8 cellular contexts compared by ENCODE assay signal in genomic region chr12:54220092-54220557, GRCh38. TPM values are rescaled to one million over a fixed set of nuclear protein-coding genes. Genes with fewer than 3 reads are reported as not detected.
DNase-seq lines count a peak whose midpoint lies in the region; ATAC-seq, FAIRE-seq and TF ChIP-seq lines count a peak whose summit lies in the region.

No MANE protein-coding gene starts in this region.

- H3K9me3 ChIP-seq in PC-9 (ENCODE audit: insufficient read depth, low read depth) (no peaks in the 10 kb centered on the region), neuronal stem cell (replicated peaks in 1 of 2; ENCODE audit: control insufficient read depth in 2 of 2, insufficient read depth in 1 of 2, low read depth in 1 of 2, low read length in 2 of 2) (peaks cover 0 to 1% of the 10 kb centered on the region in 2 donors)

- H3K4me1 ChIP-seq in PC-9 (replicated peaks; ENCODE audit: insufficient read depth): peaks cover 9% of the 10 kb centered on the region
- H3K4me1 ChIP-seq in neuronal stem cell (ENCODE audit: control insufficient read depth in 2 of 2, insufficient read depth in 1 of 2, low read depth in 1 of 2, low read length in 2 of 2): peaks cover 10 to 14% of the 10 kb centered on the region in 2 donors

- H2AFZ ChIP-seq in PC-9 (no peak overlapping the region), neuronal stem cell (ENCODE audit: low read length) (peak overlapping the region; percentile 39)

- H3K79me1 ChIP-seq in neuronal stem cell (ENCODE audit: low read depth, low read length): no peaks in the 10 kb centered on the region

- H4K8ac ChIP-seq in neuronal stem cell (ENCODE audit: low read depth, low read length): no peak overlapping the region

- no peak overlapping the region for H3K18ac ChIP-seq in neuronal stem cell (ENCODE audit: low read length)

- DNase-seq in PC-9: peak; percentile 67 to 74
- DNase-seq in activated T-cell treated with anti-CD3 and anti-CD28 coated beads, Interleukin-2, amount 50 U/mL, for 4 hours: peak; percentile 51
- peak; percentile 86 for DNase-seq in fibroblast of mammary gland (ENCODE audit: low read depth)
- DNase-seq in neuronal stem cell (ENCODE audit: low spot score): peak; percentile 83
- DNase-seq in urothelium cell line (ENCODE audit: low spot score): peak; percentile 65

- H3K9ac ChIP-seq in neuronal stem cell (ENCODE audit: low read depth, low read length, poor library complexity): no peak overlapping the region

- H3K4me3 ChIP-seq in PC-9 (no peak overlapping the region), fibroblast of mammary gland (ENCODE audit: control insufficient read depth, low read depth, low read length) (no peak overlapping the region), neuronal stem cell (ENCODE audit: low read length in 2 of 2) (no peak overlapping the region)

- peaks cover 2% of the 10 kb centered on the region for H3K27me3 Mint-ChIP-seq in activated T-cell treated with anti-CD3 and anti-CD28 coated beads, Interleukin-2, amount 50 U/mL, for 4 hours (ENCODE audit: low read depth)

- H3K79me2 ChIP-seq in PC-9 (ENCODE audit: low read depth): no peaks in the 10 kb centered on the region

- TF ChIP-seq RAD21 in Ishikawa (IDR thresholded peaks at IDR 0.05; ENCODE audit: low read depth): peak; percentile 78

- no peak overlapping the region for H3K4me3 Mint-ChIP-seq in activated T-cell treated with anti-CD3 and anti-CD28 coated beads, Interleukin-2, amount 50 U/mL, for 4 hours

- TF ChIP-seq EP300 in Ishikawa (IDR thresholded peaks at IDR 0.05; ENCODE audit: borderline replicate concordance): no peak

- H2BK120ac ChIP-seq in neuronal stem cell (ENCODE audit: low read depth, low read length): no peak overlapping the region

- CTCF ChIA-PET in PC-9 (lab: Charles Lee): interaction anchor here (0.6 to 1.0 kb wide), 11 partner anchors 13 to 1013 kb away, joined by 3 to 9 read pairs (median 5); partner anchors contain the start of gene ITGB7

- H3K27me3 ChIP-seq in PC-9 (ENCODE audit: insufficient read depth, low read depth) (no peaks in the 10 kb centered on the region), neuronal stem cell (ENCODE audit: control insufficient read depth in 3 of 3, insufficient read depth in 3 of 3, low read depth in 1 of 3, low read length in 3 of 3) (peaks cover 10 to 29% (median 13%) of the 10 kb centered on the region in 3 experiments)

- POLR2A ChIA-PET in PC-9 (lab: Charles Lee; ENCODE audit: unreplicated experiment): interaction anchor here (0.6 kb wide), 1 partner anchor 36 kb away, joined by 11 read pairs; no protein-coding TSS in a partner anchor

- no peak overlapping the region for H3K14ac ChIP-seq in neuronal stem cell (ENCODE audit: low read length)

- ATAC-seq in activated T-cell treated with anti-CD3 and anti-CD28 coated beads, Interleukin-2, amount 50 U/mL, for 4 hours: peak; percentile 57 to 68
- no peak for ATAC-seq in GM21619 (IDR thresholded peaks at IDR 0.05; ENCODE audit: unreplicated experiment)

- H4K20me1 ChIP-seq in PC-9 (ENCODE audit: insufficient read depth): no peaks in the 10 kb centered on the region

- no peaks in the 10 kb centered on the region for H3K9me2 ChIP-seq in PC-9 (ENCODE audit: insufficient read depth)

- intact Hi-C loops in PC-9 (cut with micrococcal nuclease; ENCODE audit: unreplicated experiment): loop anchor here (1.0 to 5.0 kb wide), 3 partner anchors 141 to 217 kb away; no protein-coding TSS in a partner anchor

- H3K36me3 ChIP-seq in PC-9 (ENCODE audit: low read depth) (no peaks in the 10 kb centered on the region), neuronal stem cell (replicated peaks in 1 of 2; ENCODE audit: control insufficient read depth in 2 of 2, insufficient read depth in 2 of 2, low read length in 2 of 2) (no peaks in the 10 kb centered on the region)

- TF ChIP-seq CTCF in PC-9 (conservative IDR thresholded peaks at IDR 0.05) (peak; percentile 83), fibroblast of mammary gland (conservative IDR thresholded peaks at IDR 0.05; ENCODE audit: control insufficient read depth, insufficient read depth, low read depth, low read length) (peak; percentile 92)

- no CpG with 5 or more reads among the region's 8 CpGs for WGBS in neuronal stem cell (ENCODE audit: extremely low coverage in 2 of 2, insufficient read length in 2 of 2, insufficient replicate concordance in 1 of 2), 2 donors

- H2BK12ac ChIP-seq in neuronal stem cell (ENCODE audit: low read length): no peak overlapping the region

- H3K4me2 ChIP-seq in PC-9: peak overlapping the region; percentile 35
- no peak overlapping the region for H3K4me2 ChIP-seq in neuronal stem cell (ENCODE audit: insufficient read depth, low read length, poor library complexity, severe bottlenecking)

- no peaks in the 10 kb centered on the region for H3K9me3 Mint-ChIP-seq in activated T-cell treated with anti-CD3 and anti-CD28 coated beads, Interleukin-2, amount 50 U/mL, for 4 hours

- no peak overlapping the region for H3K23ac ChIP-seq in neuronal stem cell (ENCODE audit: low read depth, low read length, poor library complexity)

- no TSS peak for BruUV-seq in PC-9 (replicated peaks; lab: Mats Ljungman, UMichigan)

- peak; percentile 88 for FAIRE-seq in G401.6 (lab: Jason Lieb, UNC)
- FAIRE-seq in urothelium cell line (lab: Jason Lieb, UNC): no peak

- peaks cover 18% of the 10 kb centered on the region for H3F3A ChIP-seq in PC-9 (ENCODE audit: insufficient read depth, low read depth)

- H2AK5ac ChIP-seq in neuronal stem cell (ENCODE audit: low read depth, low read length): no peak overlapping the region

- no peak overlapping the region for H2BK15ac ChIP-seq in neuronal stem cell (ENCODE audit: low read length)

- peaks cover 29% of the 10 kb centered on the region for H3K4me1 Mint-ChIP-seq in activated T-cell treated with anti-CD3 and anti-CD28 coated beads, Interleukin-2, amount 50 U/mL, for 4 hours (ENCODE audit: low read depth)

- H3K27ac ChIP-seq in PC-9 (no peak overlapping the region), neuronal stem cell (replicated peaks; ENCODE audit: low read length) (no peak overlapping the region)

- H2BK5ac ChIP-seq in neuronal stem cell (ENCODE audit: low read length): no peak overlapping the region

- no peak overlapping the region for H3K4ac ChIP-seq in neuronal stem cell (ENCODE audit: low read length)

- no peak overlapping the region for H4K91ac ChIP-seq in neuronal stem cell (ENCODE audit: low read depth, low read length, poor library complexity)

- no peaks in the 10 kb centered on the region for H3K36me3 Mint-ChIP-seq in activated T-cell treated with anti-CD3 and anti-CD28 coated beads, Interleukin-2, amount 50 U/mL, for 4 hours (ENCODE audit: insufficient read depth)

TF ChIP-seq in Ishikawa, 13 proteins besides CTCF, POLR2A, EP300 and RAD21:
- no peak for TF ChIP-seq YY1 (IDR thresholded peaks at IDR 0.05; ENCODE audit: low read depth)
- TF ChIP-seq ZBTB7A (IDR thresholded peaks at IDR 0.05; ENCODE audit: low read depth): peak; percentile 74; the same call in 1 of the 2 replicates
TF ChIP-seq in Ishikawa: peak in this region for 1.

RNA-seq across cellular contexts. Expression of gene SMUG1, which starts 31.3 kb away (rescaled TPM):
- 37.8 and 53.7 TPM in 2 replicates for total RNA-seq in PC-9 (2021)
- total RNA-seq in activated T-cell treated with anti-CD3 and anti-CD28 coated beads, Interleukin-2, amount 50 U/mL, for 4 hours: 10 to 100 TPM; 14.1 to 19.8 (median 19.2) TPM
- 18.0 TPM for polyA plus RNA-seq in neuronal stem cell (2013, experiment 1 of 2)
- polyA plus RNA-seq in neuronal stem cell (2013, experiment 2 of 2): 16.7 TPM

RNA-seq across cellular contexts. Expression of gene CBX5, which starts 59.8 kb away (rescaled TPM):
- 108 and 154 TPM in 2 replicates for total RNA-seq in PC-9 (2021)
- 10 to 100 TPM; 27.9 to 37.0 (median 33.4) TPM for total RNA-seq in activated T-cell treated with anti-CD3 and anti-CD28 coated beads, Interleukin-2, amount 50 U/mL, for 4 hours
- polyA plus RNA-seq in neuronal stem cell (2013, experiment 1 of 2): 162 TPM
- 170 TPM for polyA plus RNA-seq in neuronal stem cell (2013, experiment 2 of 2)
